Comparison of ENCODE assay signal across 9 cellular contexts in the genomic region with DNA sequence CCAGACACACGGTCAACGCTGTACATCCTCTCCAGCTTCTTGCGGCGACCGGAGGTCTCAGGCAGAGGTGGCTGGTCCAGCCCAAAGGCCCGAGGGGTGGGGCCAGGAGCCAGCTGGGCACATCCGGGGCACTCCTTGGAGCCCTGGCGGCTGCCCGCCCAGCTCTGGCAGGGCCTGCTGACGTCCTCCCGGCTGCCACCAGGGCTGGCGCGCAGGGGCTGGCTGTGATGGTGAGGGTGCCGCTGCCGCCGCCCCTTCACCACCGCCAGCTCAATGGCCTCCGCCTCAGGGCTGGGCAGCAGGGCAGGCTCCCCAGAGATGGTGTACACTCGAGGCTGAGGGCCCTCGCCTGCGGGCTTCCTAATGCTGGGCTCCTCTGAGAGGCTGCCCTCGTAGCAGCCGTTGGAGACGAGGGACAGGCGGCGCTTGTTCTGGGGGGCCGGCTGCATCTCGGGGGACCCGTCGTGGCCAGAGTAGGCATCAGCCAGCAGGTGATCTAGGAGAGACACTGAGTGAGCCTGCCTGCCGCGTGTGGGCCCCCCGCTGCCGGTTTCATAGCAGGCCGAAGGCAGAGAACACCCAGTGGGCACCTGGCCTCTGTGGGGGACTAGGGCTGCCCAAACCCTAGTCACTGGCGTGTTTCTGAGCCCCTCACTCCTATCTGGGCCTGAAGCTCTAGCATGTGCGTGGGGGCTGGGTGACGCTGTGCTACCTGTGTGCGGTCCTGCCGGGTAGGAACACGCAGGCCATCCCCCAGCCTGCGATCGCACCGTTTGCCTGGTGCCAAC. TPM values are rescaled to one million over a fixed set of nuclear protein-coding genes. Genes with fewer than 3 reads are reported as not detected.
DNase-seq lines count a peak whose midpoint lies in the region; ATAC-seq and TF ChIP-seq lines count a peak whose summit lies in the region.
"Had no signal": no experiment of that assay in that cellular context is flagged by ENCODE, and none has a peak within 500 bp of the region (broad histone marks: within the 10 kb centered on the region; RNA-seq: fewer than 3 reads in every experiment).

No MANE protein-coding gene starts in this region.

- H3K9me3 Mint-ChIP-seq in progenitor cell of endocrine pancreas (ENCODE audit: low read depth): no peaks in the 10 kb centered on the region
- H3K9me3 Mint-ChIP-seq: stimulated activated naive CD8-positive, alpha-beta T cell treated with anti-CD3 and anti-CD28 coated beads, Interleukin-15, amount 100 ng/mL, for 72 hours had no signal

- H3K4me3 ChIP-seq in GM12864 (ENCODE audit: low read depth, low read length): peak overlapping the region; percentile 77
- H3K4me3 ChIP-seq in WI38 (ENCODE audit: low read depth, low read length): peak overlapping the region; percentile 72
- H3K4me3 ChIP-seq in fibroblast of pulmonary artery (replicated peaks; ENCODE audit: low read depth, low read length): peak overlapping the region; percentile 68

- peaks cover 2% of the 10 kb centered on the region for H3K4me1 Mint-ChIP-seq in progenitor cell of endocrine pancreas (ENCODE audit: low read depth)

- TF ChIP-seq CTCF in GM12864 (IDR thresholded peaks at IDR 0.05; ENCODE audit: low read depth, low read length, missing control alignments) (no peak), WI38 (IDR thresholded peaks at IDR 0.05; ENCODE audit: low read depth, low read length) (no peak), fibroblast of pulmonary artery (IDR thresholded peaks at IDR 0.05; ENCODE audit: low read length, missing control alignments) (no peak), progenitor cell of endocrine pancreas (IDR thresholded peaks at IDR 0.05; ENCODE audit: unreplicated experiment) (no peak)

- peaks cover 6% of the 10 kb centered on the region for H3K36me3 Mint-ChIP-seq in progenitor cell of endocrine pancreas (ENCODE audit: insufficient read depth)

- intact Hi-C loops in posterior vena cava (cut with DNase I): no loop called here

- no peak overlapping the region for H3K4me3 Mint-ChIP-seq in progenitor cell of endocrine pancreas (ENCODE audit: low read depth)

- H3K27ac Mint-ChIP-seq in progenitor cell of endocrine pancreas: no peak overlapping the region

- peaks cover 3% of the 10 kb centered on the region for H3K27me3 Mint-ChIP-seq in progenitor cell of endocrine pancreas
- H3K27me3 Mint-ChIP-seq: stimulated activated naive CD8-positive, alpha-beta T cell treated with anti-CD3 and anti-CD28 coated beads, Interleukin-15, amount 100 ng/mL, for 72 hours had no signal

- no peak for DNase-seq in GM12864 (ENCODE audit: low read depth)
- DNase-seq in fibroblast of pulmonary artery (ENCODE audit: low read depth): no peak
- DNase-seq in posterior vena cava (ENCODE audit: low spot score): peak; percentile 81
- DNase-seq in stimulated activated naive CD4-positive, alpha-beta T cell (lab: John Stamatoyannopoulos, UW): no peak
- no peak for DNase-seq in progenitor cell of endocrine pancreas (ENCODE audit: low spot score, unreplicated experiment)

- ATAC-seq in HG03196 (IDR thresholded peaks at IDR 0.05; ENCODE audit: unreplicated experiment): no peak
- no peak for ATAC-seq in GM21515 (IDR thresholded peaks at IDR 0.05; ENCODE audit: unreplicated experiment)
- ATAC-seq: stimulated activated naive CD8-positive, alpha-beta T cell treated with anti-CD3 and anti-CD28 coated beads, Interleukin-15, amount 100 ng/mL, for 72 hours had no signal

RNA-seq across cellular contexts. Expression of a gene that starts 1.5 kb away (rescaled TPM):
- total RNA-seq in posterior vena cava (10 to 100 TPM; 47.6 to 55.5 TPM), progenitor cell of endocrine pancreas (57.4 and 59.8 TPM in 2 replicates)

RNA-seq across cellular contexts. Expression of a gene that starts 16.4 kb away (rescaled TPM):
- total RNA-seq in posterior vena cava (not detected), progenitor cell of endocrine pancreas (2.7 and 3.2 TPM in 2 replicates)

RNA-seq across cellular contexts. Expression of a gene that starts 34.4 kb away (rescaled TPM):
- 1 to 10 TPM; 2.0 to 2.7 TPM for total RNA-seq in posterior vena cava
- total RNA-seq in progenitor cell of endocrine pancreas: 15.3 and 16.3 TPM in 2 replicates

RNA-seq across cellular contexts. Expression of a gene that starts 34.6 kb away (rescaled TPM):
- 10 to 100 TPM; 13.9 to 14.6 TPM for total RNA-seq in posterior vena cava
- total RNA-seq in progenitor cell of endocrine pancreas: 31.7 and 33.8 TPM in 2 replicates
